In genomic region chr7:105016083-105017075, GRCh38 we compare ENCODE assay signal across 8 cellular contexts. TPM values are rescaled to one million over a fixed set of nuclear protein-coding genes. Genes with fewer than 3 reads are reported as not detected.
A peak's percentile ranks its signal among the peaks of the same experiment; 100 is the strongest.
DNase-seq lines count a peak whose midpoint lies in the region; TF ChIP-seq lines count a peak whose summit lies in the region.

No MANE protein-coding gene starts in this region.

- H3K27me3 Mint-ChIP-seq in CD4-positive, alpha-beta memory T cell: peaks cover 0 to 9% of the 10 kb centered on the region in 2 donors
- H3K27me3 Mint-ChIP-seq in neural progenitor cell (ENCODE audit: insufficient read depth, low read depth): peaks cover 19% of the 10 kb centered on the region

- H3K27ac ChIP-seq in CD4-positive, alpha-beta memory T cell (ENCODE audit: low read depth, low read length): peak overlapping the region; percentile 100
- H3K27ac ChIP-seq in cingulate gyrus (ENCODE audit: low read depth, low read length) (peak overlapping the region; percentile 100), neural progenitor cell (peak overlapping the region; percentile 100)

- POLR2A ChIA-PET in CD4-positive, alpha-beta memory T cell (lab: Charles Lee; ENCODE audit: partially characterized antibody): interaction anchor here (1.0 to 18.8 kb wide), 13 partner anchors 9 to 515 kb away, joined by 3 to 760 read pairs (median 15); partner anchors contain the start of gene RINT1

- H4K20me1 ChIP-seq in neural progenitor cell (ENCODE audit: low read depth): peaks cover 57% of the 10 kb centered on the region

- H3K79me2 ChIP-seq in neural progenitor cell (ENCODE audit: low read depth): peaks cover 74% of the 10 kb centered on the region

- H2AFZ ChIP-seq in neural progenitor cell (replicated peaks): no peak overlapping the region

- CTCF ChIA-PET in CD4-positive, alpha-beta memory T cell (lab: Charles Lee; ENCODE audit: partially characterized antibody): interaction anchor here (1.1 to 4.7 kb wide), 9 partner anchors 8 to 414 kb away, joined by 4 to 84 read pairs (median 4); no protein-coding TSS in a partner anchor

- no peak for TF ChIP-seq CTCF in neural progenitor cell (IDR thresholded peaks at IDR 0.05)

- H3K4me3 Mint-ChIP-seq in CD4-positive, alpha-beta memory T cell: peak overlapping the region; percentile 94 to 100 (median 98)
- H3K4me3 Mint-ChIP-seq in neural progenitor cell: peak overlapping the region; percentile 100

- no peak for DNase-seq in CD4-positive, alpha-beta memory T cell
- DNase-seq in NAMALWA (ENCODE audit: low spot score) (peak; percentile 51), neural progenitor cell (ENCODE audit: low spot score) (no peak), SHP77 treated with DMSO at 0.1 percent for 48 hours (lab: John Stamatoyannopoulos, UW) (no peak), AG08395 (ENCODE audit: low spot score) (no peak), kidney tubule cell (ENCODE audit: low spot score) (no peak), putamen (ENCODE audit: low spot score) (no peak)

- H3K4me3 ChIP-seq in CD4-positive, alpha-beta memory T cell (ENCODE audit: low read length in 2 of 2): peak overlapping the region; percentile 99
- H3K4me3 ChIP-seq in neural progenitor cell: peak overlapping the region; percentile 73

- no peaks in the 10 kb centered on the region for H3K9me3 ChIP-seq in CD4-positive, alpha-beta memory T cell (ENCODE audit: control insufficient read depth in 1 of 2, low read length in 2 of 2)
- no peaks in the 10 kb centered on the region for H3K9me3 ChIP-seq in neural progenitor cell (ENCODE audit: low read depth)

- peak overlapping the region; percentile 84 to 100 (median 100) for H3K27ac Mint-ChIP-seq in CD4-positive, alpha-beta memory T cell
- H3K27ac Mint-ChIP-seq in neural progenitor cell: peak overlapping the region; percentile 90

- peaks cover 24 to 89% (median 35%) of the 10 kb centered on the region in 4 donors for H3K4me1 Mint-ChIP-seq in CD4-positive, alpha-beta memory T cell
- H3K4me1 Mint-ChIP-seq in neural progenitor cell: peaks cover 23% of the 10 kb centered on the region

- peaks cover 31% of the 10 kb centered on the region for H3F3A ChIP-seq in neural progenitor cell (ENCODE audit: low read depth)

- no peaks in the 10 kb centered on the region for H3K36me3 ChIP-seq in CD4-positive, alpha-beta memory T cell (ENCODE audit: insufficient read depth, low read length)
- no peaks in the 10 kb centered on the region for H3K36me3 ChIP-seq in neural progenitor cell

- H3K27me3 ChIP-seq in CD4-positive, alpha-beta memory T cell (ENCODE audit: insufficient read depth, low read length): no peaks in the 10 kb centered on the region
- no peaks in the 10 kb centered on the region for H3K27me3 ChIP-seq in neural progenitor cell

- H3K36me3 Mint-ChIP-seq in CD4-positive, alpha-beta memory T cell: peaks cover 2 to 68% of the 10 kb centered on the region in 2 donors
- peaks cover 22% of the 10 kb centered on the region for H3K36me3 Mint-ChIP-seq in neural progenitor cell

- peaks cover 55% of the 10 kb centered on the region for H3K4me1 ChIP-seq in CD4-positive, alpha-beta memory T cell (ENCODE audit: insufficient read depth, low read length)
- H3K4me1 ChIP-seq in neural progenitor cell: peaks cover 34% of the 10 kb centered on the region

- peaks cover 0 to 13% (median 0%) of the 10 kb centered on the region in 8 donors for H3K9me3 Mint-ChIP-seq in CD4-positive, alpha-beta memory T cell
- H3K9me3 Mint-ChIP-seq in neural progenitor cell: peaks cover 4% of the 10 kb centered on the region

- intact Hi-C loops in CD4-positive, alpha-beta memory T cell (cut with micrococcal nuclease): loop anchor here (1.0 to 2.0 kb wide), 2 partner anchors 9 to 48 kb away; no protein-coding TSS in a partner anchor

- peak overlapping the region; percentile 96 for H3K4me2 ChIP-seq in neural progenitor cell

- peak overlapping the region; percentile 100 for H3K9ac ChIP-seq in neural progenitor cell

RNA-seq across cellular contexts. Expression of gene KMT2E, which starts 2.4 kb away (rescaled TPM):
- total RNA-seq in CD4-positive, alpha-beta memory T cell: 100 to 1,000 TPM; 213 to 224 TPM
- 100 to 1,000 TPM; 109 to 244 TPM for polyA plus RNA-seq in CD4-positive, alpha-beta memory T cell
- total RNA-seq in neural progenitor cell (ENCODE audit: low replicate concordance): 87.7 and 124 TPM in 2 replicates
